ENCODE assay signal across 1 cellular context in genomic region chr9:22053178-22053577, GRCh38.
TF ChIP-seq lines count a peak whose summit lies in the region.

No MANE protein-coding gene starts in this region.

TF ChIP-seq in GM12878, 131 proteins besides CTCF, POLR2A, EP300 and RAD21:
- TF ChIP-seq ZZZ3 (IDR thresholded peaks at IDR 0.05; ENCODE audit: control insufficient read depth, insufficient read length, low read depth) (no peak), ATF7 (IDR thresholded peaks at IDR 0.05; ENCODE audit: low read depth) (no peak), ZBTB4 (CRISPR knock-in tag; IDR thresholded peaks at IDR 0.05) (no peak)
TF ChIP-seq in GM12878: peak in this region for 0.
